ENCODE assay signal across 33 cellular contexts in genomic region chr5:102818934-102819333, GRCh38.
DNase-seq lines count a peak whose midpoint lies in the region; ATAC-seq, FAIRE-seq and TF ChIP-seq lines count a peak whose summit lies in the region.
"Had no signal": no experiment of that assay in that cellular context is flagged by ENCODE, and none has a peak within 500 bp of the region (broad histone marks: within the 10 kb centered on the region; RNA-seq: fewer than 3 reads in every experiment).

No MANE protein-coding gene starts in this region.

- no peak for TF ChIP-seq EP300 in gastroesophageal sphincter (IDR thresholded peaks at IDR 0.05)

- ATAC-seq in GM21367 (IDR thresholded peaks at IDR 0.05; ENCODE audit: unreplicated experiment) (peak; percentile 44), HG02973 (IDR thresholded peaks at IDR 0.05; ENCODE audit: unreplicated experiment) (peak; percentile 51), right lobe of liver (no peak), gastroesophageal sphincter (no peak), GM18873 (IDR thresholded peaks at IDR 0.05; ENCODE audit: low FRiP score, unreplicated experiment) (no peak)
- ATAC-seq: esophagus mucosa; foreskin keratinocyte; HCT116; HepG2; Panc1; SK-N-SH treated with all-trans-retinoic acid at 6 μM for 48 hours; stimulated activated effector memory CD8-positive, alpha-beta T cell treated with anti-CD3 and anti-CD28 coated beads, Interleukin-12 subunit alpha, Interleukin-12 subunit beta, amount 100 ng/mL, for 72 hours had no signal

- intact Hi-C loops in right lobe of liver (cut with DNase I), result no loop called here

- H3K27me3 Mint-ChIP-seq in glutamatergic neuron (ENCODE audit: unreplicated experiment), result no peaks in the 10 kb centered on the region
- H3K27me3 Mint-ChIP-seq: activated CD4-positive, alpha-beta memory T cell treated with anti-CD3 and anti-CD28 coated beads for 36 hours; brain; CD4-positive, alpha-beta memory T cell had no signal

- H3K4me3 Mint-ChIP-seq in glutamatergic neuron (ENCODE audit: unreplicated experiment), result peak overlapping the region; percentile 28
- H3K4me3 Mint-ChIP-seq: activated CD4-positive, alpha-beta memory T cell treated with anti-CD3 and anti-CD28 coated beads for 36 hours; activated T-helper 1 cell treated with anti-CD3 and anti-CD28 coated beads, Interleukin-12 subunit alpha, Interleukin-12 subunit beta, Interleukin-2, Interleukin-4 antibody, amounts not matched to agents 30 ng/mL and 10 ng/mL and 1 ng/mL, durations not matched to agents 14 hours and 24 hours and 36 hours; CD4-positive, alpha-beta memory T cell; nephron; stimulated activated effector memory CD8-positive, alpha-beta T cell treated with anti-CD3 and anti-CD28 coated beads, Interleukin-12 subunit alpha, Interleukin-12 subunit beta, amount 100 ng/mL, for 72 hours; T-helper 1 cell treated with Interleukin-12 subunit alpha and Interleukin-12 subunit beta and Interleukin-4 antibody, amounts not matched to agents 30 μg/mL and 1 μg/mL, for 36 hours had no signal

- H3K9me3 Mint-ChIP-seq in glutamatergic neuron (ENCODE audit: unreplicated experiment), result peaks cover 6% of the 10 kb centered on the region
- H3K9me3 Mint-ChIP-seq: activated CD4-positive, alpha-beta memory T cell treated with anti-CD3 and anti-CD28 coated beads for 36 hours; activated T-helper 1 cell treated with anti-CD3 and anti-CD28 coated beads, Interleukin-12 subunit alpha, Interleukin-12 subunit beta, Interleukin-2, Interleukin-4 antibody, amounts not matched to agents 30 ng/mL and 10 ng/mL and 1 ng/mL, durations not matched to agents 14 hours and 24 hours and 36 hours; CD4-positive, alpha-beta memory T cell; nephron; stimulated activated effector memory CD8-positive, alpha-beta T cell treated with anti-CD3 and anti-CD28 coated beads, Interleukin-12 subunit alpha, Interleukin-12 subunit beta, amount 100 ng/mL, for 72 hours; T-helper 1 cell treated with Interleukin-12 subunit alpha and Interleukin-12 subunit beta and Interleukin-4 antibody, amounts not matched to agents 30 μg/mL and 1 μg/mL, for 36 hours had no signal

- no peak for DNase-seq in GM12891 (ENCODE audit: insufficient read length, low spot score)
- no peak for DNase-seq in glutamatergic neuron
- DNase-seq in right lobe of liver, result no peak
- DNase-seq in NCI-H2081 treated with DMSO at 0.1 percent for 48 hours (lab: John Stamatoyannopoulos, UW), result no peak
- DNase-seq: activated CD4-positive, alpha-beta memory T cell treated with anti-CD3 and anti-CD28 coated beads for 36 hours; activated CD8-positive, alpha-beta memory T cell treated with anti-CD3 and anti-CD28 coated beads, Interleukin-2, amount 50 U/mL, for 48 hours; activated naive CD4-positive, alpha-beta T cell treated with anti-CD3 and anti-CD28 coated beads, Interleukin-2, amount 50 U/mL, for 16 hours; cerebellar nuclear complex; dermis blood vessel endothelial cell; EL; foreskin keratinocyte; Kasumi-1; NCI-H226; Right ventricle myocardium superior; transverse colon had no signal

- peak overlapping the region; percentile 96 for H3K27ac Mint-ChIP-seq in glutamatergic neuron (ENCODE audit: unreplicated experiment)
- H3K27ac Mint-ChIP-seq: activated CD4-positive, alpha-beta memory T cell treated with anti-CD3 and anti-CD28 coated beads for 36 hours; activated T-helper 1 cell treated with anti-CD3 and anti-CD28 coated beads, Interleukin-12 subunit alpha, Interleukin-12 subunit beta, Interleukin-2, Interleukin-4 antibody, amounts not matched to agents 30 ng/mL and 10 ng/mL and 1 ng/mL, durations not matched to agents 14 hours and 24 hours and 36 hours; CD4-positive, alpha-beta memory T cell; nephron; stimulated activated effector memory CD8-positive, alpha-beta T cell treated with anti-CD3 and anti-CD28 coated beads, Interleukin-12 subunit alpha, Interleukin-12 subunit beta, amount 100 ng/mL, for 72 hours; T-helper 1 cell treated with Interleukin-12 subunit alpha and Interleukin-12 subunit beta and Interleukin-4 antibody, amounts not matched to agents 30 μg/mL and 1 μg/mL, for 36 hours had no signal

- H3K9me3 ChIP-seq in right lobe of liver (no peaks in the 10 kb centered on the region), gastroesophageal sphincter (no peaks in the 10 kb centered on the region)
- H3K9me3 ChIP-seq: transverse colon had no signal

- peaks cover 60% of the 10 kb centered on the region for H3K4me1 Mint-ChIP-seq in glutamatergic neuron (ENCODE audit: low read depth, unreplicated experiment)

- TF ChIP-seq POLR2A in GM12891 (IDR thresholded peaks at IDR 0.05; ENCODE audit: low read depth, low read length), result no peak
- no peak for TF ChIP-seq POLR2A in right lobe of liver (IDR thresholded peaks at IDR 0.05)
- no peak for TF ChIP-seq POLR2A in gastroesophageal sphincter (IDR thresholded peaks at IDR 0.05)

- no peaks in the 10 kb centered on the region for H3K36me3 Mint-ChIP-seq in glutamatergic neuron (ENCODE audit: unreplicated experiment)
- H3K36me3 Mint-ChIP-seq: activated CD4-positive, alpha-beta memory T cell treated with anti-CD3 and anti-CD28 coated beads for 36 hours had no signal

- no peak overlapping the region for H3K4me3 ChIP-seq in right lobe of liver
- no peak overlapping the region for H3K4me3 ChIP-seq in gastroesophageal sphincter
- H3K4me3 ChIP-seq: hepatocyte, lung, transverse colon had no signal

- H3K36me3 ChIP-seq in right lobe of liver (no peaks in the 10 kb centered on the region), gastroesophageal sphincter (no peaks in the 10 kb centered on the region)
- H3K36me3 ChIP-seq: transverse colon had no signal

- FAIRE-seq in GM12891 (lab: Jason Lieb, UNC), result no peak
- FAIRE-seq: HepG2, TTC549 had no signal

- H3K4me1 ChIP-seq in right lobe of liver (no peaks in the 10 kb centered on the region), gastroesophageal sphincter (peaks cover 0 to 33% (median 0%) of the 10 kb centered on the region in 3 donors)

- no peak for TF ChIP-seq CTCF in glutamatergic neuron (IDR thresholded peaks at IDR 0.05; ENCODE audit: partially characterized antibody, unreplicated experiment)
- TF ChIP-seq CTCF in right lobe of liver (IDR thresholded peaks at IDR 0.05), result no peak
- no peak for TF ChIP-seq CTCF in gastroesophageal sphincter (IDR thresholded peaks at IDR 0.05)

- WGBS in right lobe of liver (ENCODE audit: insufficient coverage, low coverage, low lambda C conversion rate, missing lambda C conversion rate), result 77% methylated on average over 5 of the region's 5 CpGs
- 73 to 88% methylated on average over 4 to 5 of the region's 5 CpGs for WGBS in gastroesophageal sphincter (ENCODE audit: low coverage in 1 of 2), 2 donors

- H3K27me3 ChIP-seq in right lobe of liver, result no peaks in the 10 kb centered on the region
- H3K27me3 ChIP-seq in gastroesophageal sphincter, result no peaks in the 10 kb centered on the region
- H3K27me3 ChIP-seq: foreskin keratinocyte, hepatocyte, transverse colon had no signal

- no peak overlapping the region for H3K27ac ChIP-seq in right lobe of liver
- H3K27ac ChIP-seq in gastroesophageal sphincter, result no peak overlapping the region
- H3K27ac ChIP-seq: foreskin keratinocyte, hepatocyte, transverse colon had no signal

TF ChIP-seq in GM12891, 5 proteins besides CTCF, POLR2A, EP300 and RAD21:
- no peak for TF ChIP-seq PAX5 (IDR thresholded peaks at IDR 0.05; ENCODE audit: insufficient read depth, low read length, severe bottlenecking)
- TF ChIP-seq SPI1 (IDR thresholded peaks at IDR 0.05; ENCODE audit: low read depth, low read length), result peak; percentile 53; the same call in 1 of the 2 replicates
- no peak for TF ChIP-seq POLR2AphosphoS5 (IDR thresholded peaks at IDR 0.05; ENCODE audit: low read depth, low read length)
- TF ChIP-seq POU2F2 (IDR thresholded peaks at IDR 0.05; ENCODE audit: low read depth, low read length), result no peak
- TF ChIP-seq TAF1 (IDR thresholded peaks at IDR 0.05; ENCODE audit: low read depth, low read length), result no peak

Comparison
In these comparisons a context has a peak if more than half of its experiments do, and no peak if none do; other contexts are left out.
1. ATAC-seq: peak in GM21367 (single experiment) and HG02973 (single experiment); none in right lobe of liver (0 of 4), gastroesophageal sphincter (single experiment) and GM18873 (single experiment).